Comparison of ENCODE assay signal across 34 cellular contexts in the genomic region with DNA sequence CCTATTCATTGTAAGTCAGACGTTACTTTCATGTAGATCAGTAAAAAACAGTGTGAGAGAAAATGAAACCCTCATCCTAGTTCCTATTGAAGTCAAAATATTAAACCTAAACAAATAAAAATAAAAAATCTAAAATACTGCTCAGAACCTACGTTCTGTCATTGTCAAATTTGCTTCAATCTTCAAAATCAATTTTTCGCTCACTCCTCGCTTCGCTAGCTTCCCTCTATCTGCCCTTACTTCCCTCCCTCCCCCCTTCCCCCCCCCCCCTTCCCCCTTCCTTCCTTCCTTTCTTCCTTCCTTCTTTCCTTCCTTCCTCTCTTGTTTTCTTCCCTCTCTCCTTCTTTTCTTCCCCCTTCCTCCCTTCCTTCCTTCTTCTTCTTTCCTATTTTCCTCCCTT.
"Had no signal": no experiment of that assay in that cellular context is flagged by ENCODE, and none has a peak within 500 bp of the region (broad histone marks: within the 10 kb centered on the region; RNA-seq: fewer than 3 reads in every experiment).

No MANE protein-coding gene starts in this region.

- ATAC-seq: activated naive CD4-positive, alpha-beta T cell treated with anti-CD3 and anti-CD28 coated beads, Interleukin-2, amount 50 U/mL, for 72 hours; activated naive CD8-positive, alpha-beta T cell treated with anti-CD3 and anti-CD28 coated beads, Interleukin-2, amount 50 U/mL, for 24 hours; activated T-cell treated with anti-CD3 and anti-CD28 coated beads, Interleukin-2, amount 50 U/mL, for 4 hours; activated T-cell treated with anti-CD3 and anti-CD28 coated beads, Interleukin-2, amount 50 U/mL, for 72 hours; activated T-helper 17 cell treated with anti-CD3 and anti-CD28 coated beads, Interleukin-2, amount 50 U/mL, for 72 hours; body of pancreas had no signal

- H3K4me3 ChIP-seq: adrenal gland, ascending aorta, body of pancreas, breast epithelium, cardiac muscle cell had no signal

- H3K27ac ChIP-seq: adrenal gland, body of pancreas, brain microvascular endothelial cell, breast epithelium, cardiac muscle cell had no signal

- H3K4me1 ChIP-seq: adrenal gland, body of pancreas, breast epithelium had no signal

- H3K36me3 ChIP-seq: adrenal gland, ascending aorta, brain microvascular endothelial cell, breast epithelium, cardiac muscle cell had no signal

- FAIRE-seq: astrocyte, bronchial epithelial cell had no signal

- H3K27me3 ChIP-seq: adrenal gland, ascending aorta, body of pancreas, brain microvascular endothelial cell, breast epithelium, cardiac muscle cell had no signal

- DNase-seq: activated effector memory CD4-positive, alpha-beta T cell treated with anti-CD3 and anti-CD28 coated beads, Interleukin-2, amount 50 U/mL, for 16 hours; activated effector memory CD4-positive, alpha-beta T cell treated with Interleukin-2 at 50 U/mL for 16 hours; activated gamma-delta T cell; activated gamma-delta T cell treated with Interleukin-2 at 50 U/mL for 16 hours; activated naive CD4-positive, alpha-beta T cell; activated naive CD4-positive, alpha-beta T cell treated with anti-CD3 and anti-CD28 coated beads for 36 hours; activated naive CD4-positive, alpha-beta T cell treated with anti-CD3 and anti-CD28 coated beads, Interleukin-2, amount 10 ng/mL, durations not matched to agents 7 days and 5 days; activated naive CD4-positive, alpha-beta T cell treated with anti-CD3 and anti-CD28 coated beads, Interleukin-2, amount 50 U/mL, for 16 hours; activated naive CD4-positive, alpha-beta T cell treated with Interleukin-2 at 50 U/mL for 16 hours; activated naive CD8-positive, alpha-beta T cell treated with anti-CD3 and anti-CD28 coated beads for 36 hours; activated naive CD8-positive, alpha-beta T cell treated with anti-CD3 and anti-CD28 coated beads, Interleukin-2, amount 10 ng/mL, durations not matched to agents 7 days and 5 days; activated naive CD8-positive, alpha-beta T cell treated with anti-CD3 and anti-CD28 coated beads, Interleukin-2, amount 50 U/mL, for 24 hours; activated T-cell treated with anti-CD3 and anti-CD28 coated beads, Interleukin-2, amount 50 U/mL, for 1 hour; activated T-cell treated with anti-CD3 and anti-CD28 coated beads, Interleukin-2, amount 50 U/mL, for 24 hours; activated T-cell treated with anti-CD3 and anti-CD28 coated beads, Interleukin-2, amount 50 U/mL, for 4 hours; activated T-cell treated with anti-CD3 and anti-CD28 coated beads, Interleukin-2, amount 50 U/mL, for 48 hours; activated T-cell treated with anti-CD3 and anti-CD28 coated beads, Interleukin-2, amount 50 U/mL, for 72 hours; adrenal gland; amniotic stem cell; amygdala; anterior cingulate cortex; aorta; body of pancreas; brain microvascular endothelial cell; caudate nucleus; central memory CD4-positive, alpha-beta T cell; cerebellar nuclear complex had no signal

- H3K9me3 ChIP-seq: adrenal gland, ascending aorta, body of pancreas, breast epithelium had no signal
